8 cellular contexts compared by ENCODE assay signal in the genomic region with DNA sequence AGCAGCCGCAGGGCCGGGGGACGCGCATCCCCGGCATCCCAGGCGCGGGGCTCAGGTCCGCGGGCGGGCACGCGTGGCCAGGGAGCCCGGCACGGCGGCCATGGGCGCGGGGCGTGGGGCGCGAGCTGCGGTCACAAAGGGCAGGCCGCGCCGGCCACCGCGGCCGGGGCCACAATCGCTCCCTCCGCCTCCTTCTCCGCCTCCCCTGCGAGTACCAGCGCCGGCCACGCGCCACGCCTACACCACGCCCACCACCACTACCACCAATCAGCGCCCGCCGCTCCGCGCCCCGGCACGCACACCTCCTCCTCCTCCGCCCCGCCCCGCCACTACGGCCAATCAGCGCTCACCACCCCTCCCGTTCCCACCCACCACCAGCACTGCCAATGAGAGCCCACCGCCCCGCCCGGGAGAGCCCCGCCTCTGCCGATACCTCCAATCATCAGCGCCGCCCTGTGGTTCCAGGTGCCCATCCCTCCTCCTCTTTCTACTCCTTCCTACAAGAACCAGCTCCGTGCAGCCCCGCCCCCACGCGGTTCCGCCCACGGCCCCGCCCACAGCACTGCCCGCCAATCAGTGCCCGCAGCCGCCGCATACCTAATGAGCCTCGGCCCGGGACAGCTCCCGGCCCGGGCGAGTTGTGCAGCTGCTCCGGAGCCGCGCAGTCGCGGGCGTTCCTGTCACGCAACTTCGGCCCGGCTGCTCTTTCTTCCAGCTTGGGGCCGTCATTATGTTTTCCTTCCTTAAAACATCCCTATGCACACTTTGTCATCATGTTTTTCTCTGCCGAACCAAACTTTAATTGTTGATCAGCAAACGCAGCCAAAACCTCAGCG.
DNase-seq lines count a peak whose midpoint lies in the region; ATAC-seq and TF ChIP-seq lines count a peak whose summit lies in the region.

RPS6KA2 (minus strand) TSS at position 213 of the 836 bp plus-strand sequence. CDS start 232 bp downstream, outside the sequence.

- H3K9me3 Mint-ChIP-seq in effector memory CD8-positive, alpha-beta T cell = no peaks in the 10 kb centered on the region

- ATAC-seq in effector memory CD8-positive, alpha-beta T cell (replicated peaks) = peak; percentile 84

- peaks cover 55 to 71% of the 10 kb centered on the region in 2 donors for H3K27me3 Mint-ChIP-seq in effector memory CD8-positive, alpha-beta T cell

- no peak for TF ChIP-seq CTCF in GM20000 (IDR thresholded peaks at IDR 0.05; ENCODE audit: extremely low read depth, missing control alignments)

- H3K4me1 Mint-ChIP-seq in effector memory CD8-positive, alpha-beta T cell (ENCODE audit: low read depth in 2 of 2) = peaks cover 15 to 16% of the 10 kb centered on the region in 2 donors

- peaks cover 16% of the 10 kb centered on the region for H3K36me3 Mint-ChIP-seq in effector memory CD8-positive, alpha-beta T cell (ENCODE audit: insufficient read depth)

- H3K27ac Mint-ChIP-seq in effector memory CD8-positive, alpha-beta T cell = peak within 1 kb of the TSS; percentile 80 to 86

- H3K4me3 Mint-ChIP-seq in effector memory CD8-positive, alpha-beta T cell = peak within 1 kb of the TSS; percentile 88 to 96

- DNase-seq in COLO829 (ENCODE audit: low spot score) = peak; percentile 94
- DNase-seq in GM20000 (ENCODE audit: low spot score) = peak; percentile 99
- peak; percentile 90 for DNase-seq in HS-5 (ENCODE audit: low read depth)
- peak; percentile 96 to 99 for DNase-seq in NOMO-1 (lab: John Stamatoyannopoulos, UW; ENCODE audit: unreplicated experiment in 2 of 2)
- DNase-seq in activated CD8-positive, alpha-beta memory T cell treated with anti-CD3 and anti-CD28 coated beads for 48 hours (ENCODE audit: low read depth in 2 of 3, low spot score in 2 of 3) = peak; percentile 98
- peak; percentile 99 to 100 (median 100) for DNase-seq in effector memory CD8-positive, alpha-beta T cell
- DNase-seq in medulla oblongata (ENCODE audit: extremely low spot score) = peak; percentile 99
- peak; percentile 99 to 100 (median 99) for DNase-seq in stimulated activated CD4-positive, alpha-beta T cell treated with anti-CD3 and anti-CD28 coated beads, TNF-alpha, amount 100 ng/mL, for 48 hours (ENCODE audit: low read depth in 3 of 3)

Comparison
In these comparisons a context has a peak if more than half of its experiments do, and no peak if none do; other contexts are left out.
1. Peak in every context shown above with its lines: DNase-seq and ATAC-seq.